In genomic region chr3:188881954-188882641, GRCh38 we compare ENCODE assay signal across 14 cellular contexts.
DNase-seq lines count a peak whose midpoint lies in the region; ATAC-seq, FAIRE-seq and TF ChIP-seq lines count a peak whose summit lies in the region.
"Had no signal": no experiment of that assay in that cellular context is flagged by ENCODE, and none has a peak within 500 bp of the region (broad histone marks: within the 10 kb centered on the region; RNA-seq: fewer than 3 reads in every experiment).

No MANE protein-coding gene starts in this region.

- FAIRE-seq in HTR-8/SVneo (lab: Jason Lieb, UNC) = peak; percentile 36
- no peak for FAIRE-seq in bronchial epithelial cell (lab: Jason Lieb, UNC)
- FAIRE-seq: GM18507, H1 had no signal

- TF ChIP-seq CTCF in AG04450 (IDR thresholded peaks at IDR 0.05; ENCODE audit: low read depth, low read length) = no peak
- no peak for TF ChIP-seq CTCF in bronchial epithelial cell (IDR thresholded peaks at IDR 0.05; ENCODE audit: insufficient read depth, low read length, severe bottlenecking)
- TF ChIP-seq CTCF in lung (IDR thresholded peaks at IDR 0.05; ENCODE audit: control extremely low read depth, extremely low read depth) = no peak

- H3K27me3 ChIP-seq in AG04450 (ENCODE audit: control insufficient read depth, insufficient read depth, low read length) (no peaks in the 10 kb centered on the region), bronchial epithelial cell (ENCODE audit: control insufficient read depth, insufficient read depth, low read length) (no peaks in the 10 kb centered on the region), lung (ENCODE audit: control insufficient read depth, insufficient read depth) (no peaks in the 10 kb centered on the region)

- DNase-seq in AG04450 (ENCODE audit: low read depth, low spot score) (peak; percentile 66), HTR-8/SVneo (ENCODE audit: insufficient read length, low spot score) (peak; percentile 65), bronchial epithelial cell (ENCODE audit: low read depth) (peak; percentile 90), lung (ENCODE audit: low spot score) (no peak), cerebellar cortex (ENCODE audit: low spot score) (no peak), NCI-H2171 treated with DMSO at 0.1 percent for 48 hours (lab: John Stamatoyannopoulos, UW) (no peak), NK-92 (lab: John Stamatoyannopoulos, UW; ENCODE audit: unreplicated experiment) (no peak)
- DNase-seq: CD4-positive, alpha-beta memory T cell; cerebellar nuclear complex; NCI-H2029 had no signal

- no peaks in the 10 kb centered on the region; the same call in 1 of the 2 replicates for H3K9me3 ChIP-seq in AG04450 (ENCODE audit: control insufficient read depth, insufficient read depth, low read length)
- H3K9me3 ChIP-seq in lung (ENCODE audit: control insufficient read depth in 2 of 2, insufficient read depth in 1 of 2, low read length in 1 of 2) = no peaks in the 10 kb centered on the region
- H3K9me3 ChIP-seq: prostate gland had no signal

- H3K4me3 ChIP-seq in AG04450 (ENCODE audit: low read depth, low read length) (no peak overlapping the region), bronchial epithelial cell (ENCODE audit: low read depth, low read length) (no peak overlapping the region), lung (no peak overlapping the region)
- H3K4me3 ChIP-seq: prostate gland had no signal

- H3K36me3 ChIP-seq in bronchial epithelial cell (ENCODE audit: control insufficient read depth, insufficient read depth, low read length) = no peaks in the 10 kb centered on the region
- peaks cover 0 to 2% of the 10 kb centered on the region in 2 donors for H3K36me3 ChIP-seq in lung (ENCODE audit: control insufficient read depth in 2 of 2, insufficient read depth in 2 of 2, low read length in 2 of 2)
- H3K36me3 ChIP-seq: prostate gland had no signal

- H3K27ac ChIP-seq in AG04450 (ENCODE audit: low read depth, low read length) (peak overlapping the region; percentile 78), lung (ENCODE audit: low read depth in 1 of 2, low read length in 1 of 2) (peak overlapping the region in 1 of 2 donors; percentile 60)
- H3K27ac ChIP-seq: prostate gland had no signal

- POLR2A ChIA-PET in AG04450 (lab: Yijun Ruan, JAX) = interaction anchor here (0.6 kb wide), 1 partner anchor 13 kb away, joined by 3 read pairs; no protein-coding TSS in a partner anchor

- H3K4me1 ChIP-seq in lung (ENCODE audit: control insufficient read depth in 2 of 2, insufficient read depth in 2 of 2, low read length in 2 of 2) = peaks cover 2 to 12% of the 10 kb centered on the region in 2 donors
- H3K4me1 ChIP-seq: prostate gland had no signal

- CTCF ChIA-PET in AG04450 (lab: Charles Lee) = interaction anchor here (1.5 to 1.8 kb wide), 2 partner anchors 73 to 1141 kb away, joined by 5 to 8 read pairs; no protein-coding TSS in a partner anchor

- ATAC-seq in lung (ENCODE audit: insufficient read depth, low FRiP score) (peak; percentile 19), GM18909 (IDR thresholded peaks at IDR 0.05; ENCODE audit: poor library complexity, unreplicated experiment) (no peak)

Comparison
In these comparisons a context has a peak if more than half of its experiments do, and no peak if none do; other contexts are left out.
1. DNase-seq: peak in AG04450 (single experiment), HTR-8/SVneo (single experiment) and bronchial epithelial cell (single experiment); none in lung (single experiment), cerebellar cortex (single experiment), NCI-H2171 treated with DMSO at 0.1 percent for 48 hours (single experiment) and NK-92 (single experiment).